In the genomic region with DNA sequence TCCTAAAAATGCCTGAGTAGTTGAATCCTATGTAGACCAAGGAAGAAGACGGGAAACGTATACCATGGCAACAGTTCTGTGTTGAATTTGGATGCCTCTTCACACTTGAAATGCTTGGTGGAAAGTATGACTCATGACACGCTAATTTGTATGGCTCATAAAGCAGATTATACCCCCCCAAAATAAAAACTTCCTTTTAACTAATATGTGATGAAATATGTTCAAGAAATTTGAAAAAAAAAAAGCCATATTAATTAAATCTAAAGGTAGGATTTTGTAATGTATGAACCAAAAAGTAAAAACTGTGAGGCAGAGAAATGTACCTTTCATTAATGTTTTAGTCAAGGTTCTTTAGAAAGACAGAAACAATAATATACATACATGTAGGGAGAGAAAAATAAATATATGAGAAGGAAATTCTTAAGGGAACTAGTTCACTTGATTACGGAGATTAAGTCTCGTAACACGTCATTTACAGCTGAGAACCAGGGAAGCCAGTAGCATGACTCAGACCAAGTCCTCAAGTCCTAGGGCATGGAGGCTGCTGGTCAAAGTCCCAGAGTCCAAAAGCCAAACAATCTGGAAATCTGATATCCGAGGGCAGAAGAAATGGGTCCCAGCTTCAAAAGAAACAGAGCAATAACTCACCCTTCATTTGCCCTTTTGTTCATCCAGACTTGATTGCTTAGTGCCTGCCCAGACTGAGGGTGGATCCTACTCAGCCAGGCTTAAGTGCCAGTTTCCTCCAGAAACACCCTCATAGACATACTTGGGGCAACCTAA, we compare ENCODE assay signal across 10 cellular contexts.
A peak's percentile ranks its signal among the peaks of the same experiment; 100 is the strongest.
DNase-seq lines count a peak whose midpoint lies in the region; ATAC-seq and TF ChIP-seq lines count a peak whose summit lies in the region.
"Had no signal": no experiment of that assay in that cellular context is flagged by ENCODE, and none has a peak within 500 bp of the region (broad histone marks: within the 10 kb centered on the region; RNA-seq: fewer than 3 reads in every experiment).

No MANE protein-coding gene starts in this region.

- H3K27ac ChIP-seq in prostate gland = no peak overlapping the region

- intact Hi-C loops in prostate gland (cut with DNase I) = no loop called here

- peak; percentile 72 for DNase-seq in AG09319 (ENCODE audit: extremely low read depth, low read depth)
- peak; percentile 3 for DNase-seq in HuH-7 (ENCODE audit: low spot score)
- DNase-seq in astrocyte of the spinal cord (ENCODE audit: low read depth, low spot score) = peak; percentile 96
- DNase-seq in kidney epithelial cell (ENCODE audit: low read depth) = peak; percentile 89
- DNase-seq in prostate gland (ENCODE audit: low spot score) = no peak
- DNase-seq: activated naive CD4-positive, alpha-beta T cell treated with anti-CD3 and anti-CD28 coated beads, Interleukin-2, amount 10 ng/mL, durations not matched to agents 7 days and 5 days; T-helper 17 cell had no signal

- H3K9me3 ChIP-seq in prostate gland = no peaks in the 10 kb centered on the region

- H3K27me3 ChIP-seq in kidney epithelial cell (ENCODE audit: control insufficient read depth, insufficient read depth, low read length) (no peaks in the 10 kb centered on the region), prostate gland (replicated peaks; ENCODE audit: insufficient read depth) (no peaks in the 10 kb centered on the region)

- H3K36me3 ChIP-seq in kidney epithelial cell (ENCODE audit: control insufficient read depth, insufficient read depth, low read length) = no peaks in the 10 kb centered on the region
- no peaks in the 10 kb centered on the region for H3K36me3 ChIP-seq in prostate gland

- ATAC-seq in HG03354 (IDR thresholded peaks at IDR 0.05; ENCODE audit: poor library complexity, severe bottlenecking, unreplicated experiment) (no peak), GM19351 (IDR thresholded peaks at IDR 0.05; ENCODE audit: unreplicated experiment) (no peak), GM21367 (IDR thresholded peaks at IDR 0.05; ENCODE audit: unreplicated experiment) (no peak)
- ATAC-seq: T-helper 17 cell had no signal

- H3K4me3 ChIP-seq in astrocyte of the spinal cord (ENCODE audit: low read depth, low read length) (no peak overlapping the region), kidney epithelial cell (ENCODE audit: low read depth, low read length) (no peak overlapping the region), prostate gland (no peak overlapping the region)

- no peak for TF ChIP-seq POLR2A in prostate gland (IDR thresholded peaks at IDR 0.05)

- H3K4me1 ChIP-seq in prostate gland (replicated peaks) = no peaks in the 10 kb centered on the region

- TF ChIP-seq CTCF in AG09319 (IDR thresholded peaks at IDR 0.05; ENCODE audit: low read depth, low read length) (no peak), astrocyte of the spinal cord (IDR thresholded peaks at IDR 0.05; ENCODE audit: low read depth, low read length) (no peak), kidney epithelial cell (IDR thresholded peaks at IDR 0.05; ENCODE audit: insufficient read depth, low read length, poor library complexity, severe bottlenecking) (no peak), prostate gland (IDR thresholded peaks at IDR 0.05) (no peak)

- 72% methylated on average over 7 of the region's 7 CpGs for WGBS in prostate gland

- in situ Hi-C loops in astrocyte of the spinal cord (cut with HindIII; ENCODE audit: low sequenced_read_pairs) = no loop called here
